Comparison of ENCODE assay signal across 11 cellular contexts in the genomic region with DNA sequence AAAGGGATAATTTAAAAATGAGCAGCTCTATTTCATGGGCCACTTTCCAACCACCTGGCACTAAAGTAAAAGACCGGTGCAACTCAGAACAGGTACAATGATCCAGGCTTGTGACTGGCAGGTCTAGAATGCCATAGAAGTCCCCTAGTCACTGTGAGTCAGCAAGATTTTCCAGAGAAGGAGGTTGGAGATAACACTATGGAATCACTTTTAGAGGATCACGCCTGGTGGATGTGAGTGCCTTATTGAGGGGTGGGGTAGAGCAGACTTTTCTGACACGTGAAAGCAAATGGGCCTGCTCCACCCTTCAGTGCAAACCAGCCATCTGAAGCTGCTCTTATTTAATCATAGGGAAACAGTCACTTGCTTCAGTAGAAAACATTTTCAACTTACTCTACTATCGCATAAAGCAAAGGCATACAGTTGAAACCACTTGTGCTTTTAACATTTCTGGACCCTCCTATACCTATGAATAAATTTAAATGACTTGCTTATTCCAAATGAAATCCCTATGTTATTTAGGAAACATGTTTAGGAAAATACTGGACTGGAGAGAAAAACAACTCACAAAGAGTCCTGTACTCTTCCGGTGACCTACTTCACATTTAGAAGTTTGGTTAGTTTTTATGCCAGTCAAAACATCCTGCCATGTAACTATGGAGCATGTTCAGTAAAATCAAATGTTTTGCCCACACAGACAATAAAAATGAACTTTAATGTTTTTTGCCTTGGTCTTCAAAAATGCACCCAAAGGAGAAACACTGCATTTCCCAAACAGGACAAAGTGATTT. TPM values are rescaled to one million over a fixed set of nuclear protein-coding genes. Genes with fewer than 3 reads are reported as not detected.
DNase-seq lines count a peak whose midpoint lies in the region; ATAC-seq, FAIRE-seq and TF ChIP-seq lines count a peak whose summit lies in the region.
"Had no signal": no experiment of that assay in that cellular context is flagged by ENCODE, and none has a peak within 500 bp of the region (broad histone marks: within the 10 kb centered on the region; RNA-seq: fewer than 3 reads in every experiment).

No MANE protein-coding gene starts in this region.

- H3K9me3 ChIP-seq in keratinocyte (ENCODE audit: control insufficient read depth, low read depth, low read length) (no peaks in the 10 kb centered on the region), tibial artery (no peaks in the 10 kb centered on the region)

- FAIRE-seq in keratinocyte (lab: Jason Lieb, UNC), result no peak

- TF ChIP-seq CTCF in coronary artery (IDR thresholded peaks at IDR 0.05) (no peak), keratinocyte (optimal IDR thresholded peaks at IDR 0.05 in 1 of 3, IDR thresholded peaks at IDR 0.05 in 1 of 3, conservative IDR thresholded peaks at IDR 0.05 in 1 of 3; ENCODE audit: extremely low read depth in 1 of 3, insufficient read depth in 2 of 3, low read length in 3 of 3) (no peak), tibial artery (IDR thresholded peaks at IDR 0.05) (no peak)

- no peaks in the 10 kb centered on the region for H3K36me3 ChIP-seq in keratinocyte (ENCODE audit: control insufficient read depth in 2 of 2, extremely low read depth in 1 of 2, insufficient read depth in 2 of 2, low read length in 2 of 2)
- H3K36me3 ChIP-seq in tibial artery, result no peaks in the 10 kb centered on the region

- H3K9me1 ChIP-seq in keratinocyte (ENCODE audit: control insufficient read depth, extremely low read depth, insufficient read depth, low read length), result no peaks in the 10 kb centered on the region

- H3K27me3 ChIP-seq in keratinocyte (ENCODE audit: control insufficient read depth, extremely low read depth, insufficient read depth, low read length), result no peaks in the 10 kb centered on the region
- no peaks in the 10 kb centered on the region for H3K27me3 ChIP-seq in tibial artery

- no peak overlapping the region for H3K4me2 ChIP-seq in keratinocyte (ENCODE audit: control insufficient read depth, extremely low read depth, insufficient read depth, low read depth, low read length)

- H3K27ac ChIP-seq in coronary artery, result peak overlapping the region; percentile 81 to 89
- H3K27ac ChIP-seq in keratinocyte (ENCODE audit: control insufficient read depth, insufficient read depth, low read length), result peak overlapping the region; percentile 61
- peak overlapping the region; percentile 68 to 79 for H3K27ac ChIP-seq in tibial artery

- H3K4me1 ChIP-seq in keratinocyte (ENCODE audit: control insufficient read depth, extremely low read depth, insufficient read depth, low read length) (peaks cover 47% of the 10 kb centered on the region), tibial artery (peaks cover 0 to 63% (median 39%) of the 10 kb centered on the region in 4 donors)

- H3K4me3 ChIP-seq in coronary artery, result no peak overlapping the region
- H3K4me3 ChIP-seq in keratinocyte (ENCODE audit: control insufficient read depth in 2 of 3, extremely low read depth in 1 of 3, insufficient read depth in 2 of 3, low read depth in 1 of 3, low read length in 3 of 3), result no peak overlapping the region
- H3K4me3 ChIP-seq in tibial artery, result no peak overlapping the region

- ATAC-seq in GM18909 (IDR thresholded peaks at IDR 0.05; ENCODE audit: poor library complexity, unreplicated experiment), result no peak
- ATAC-seq: stimulated activated naive B cell treated with anti-CD40 and anti-IgM and Interleukin-4, amounts not matched to agents 10 μg/mL and 1 μg/mL and 100 μg/mL, for 72 hours had no signal

- H4K20me1 ChIP-seq in keratinocyte (ENCODE audit: control insufficient read depth, extremely low read depth, insufficient read depth, low read length), result no peaks in the 10 kb centered on the region

- H3K79me2 ChIP-seq in keratinocyte (ENCODE audit: control insufficient read depth, insufficient read depth, low read length), result no peaks in the 10 kb centered on the region

- H3K9ac ChIP-seq in keratinocyte (ENCODE audit: control insufficient read depth, extremely low read depth, insufficient read depth, low read length), result no peak overlapping the region

- dilution Hi-C loops in keratinocyte (cut with MboI; ENCODE audit: extremely low pct_ligation_motif_present, low sequenced_read_pairs), result no loop called here

- DNase-seq in NCI-H69 (lab: John Stamatoyannopoulos, UW), result peak; percentile 61
- DNase-seq in coronary artery (ENCODE audit: low spot score), result no peak
- DNase-seq in keratinocyte (ENCODE audit: low read depth, low spot score), result peak; percentile 30
- DNase-seq in tibial artery, result no peak
- no peak for DNase-seq in HCEC 1CT
- DNase-seq in NCI-H1092 treated with DMSO at 0.1 percent for 48 hours (lab: John Stamatoyannopoulos, UW), result no peak
- DNase-seq: activated CD4-positive, alpha-beta T cell treated with anti-CD3 and anti-CD28 coated beads, Interleukin-2, amount 50 U/mL, for 1 hour; activated naive CD8-positive, alpha-beta T cell treated with anti-CD3 and anti-CD28 coated beads, Interleukin-2, amount 10 ng/mL, durations not matched to agents 7 days and 5 days; SIG-M5; stimulated activated naive B cell treated with anti-CD40 and anti-IgM and Interleukin-4, amounts not matched to agents 10 μg/mL and 1 μg/mL and 100 μg/mL, for 72 hours had no signal

- H2AFZ ChIP-seq in keratinocyte (ENCODE audit: control insufficient read depth, low read length), result no peak overlapping the region

- intact Hi-C loops in tibial artery (cut with DNase I; ENCODE audit: low total_unique reads), result loop anchor here (5.0 to 10.0 kb wide), 2 partner anchors 89 to 133 kb away; no protein-coding TSS in a partner anchor

RNA-seq across cellular contexts. Expression of gene AKR1C1, which starts 21.5 kb away (rescaled TPM):
- 19.5 to 33.9 TPM (median 28.1 TPM) in 3 replicates for polyA plus RNA-seq in keratinocyte
- polyA plus RNA-seq in keratinocyte (2011; ENCODE audit: low read depth), result 19.3 TPM
- polyA plus RNA-seq in keratinocyte (2011; cell fraction: cytosol; rRNA removed), result 25.1 and 37.8 TPM in 2 replicates
- 30.1 and 33.5 TPM in 2 replicates for polyA plus RNA-seq in keratinocyte (2011; cell fraction: nucleus; rRNA removed)
- polyA plus RNA-seq in keratinocyte (2012; ENCODE audit: low replicate concordance), result 9.3 and 37.8 TPM in 2 replicates
- 8.8 to 26.9 TPM (median 23.3 TPM) in 3 replicates for polyA minus RNA-seq in keratinocyte
- polyA minus RNA-seq in keratinocyte (2011; cell fraction: cytosol; rRNA and poly(A)+ RNA removed), result 6.9 TPM
- polyA minus RNA-seq in keratinocyte (2011; cell fraction: nucleus; rRNA and poly(A)+ RNA removed), result 14.8 and 37.4 TPM in 2 replicates

Comparison
In these comparisons a context has a peak if more than half of its experiments do, and no peak if none do; other contexts are left out.
1. DNase-seq: peak in NCI-H69 (single experiment) and keratinocyte (single experiment); none in coronary artery (single experiment), tibial artery (0 of 2), HCEC 1CT (single experiment) and NCI-H1092 treated with DMSO at 0.1 percent for 48 hours (single experiment).
2. Peak in every context shown above with its lines, with median percentiles within 50 percentile points of each other: H3K27ac ChIP-seq.